Comparison of ENCODE assay signal across 8 cellular contexts in genomic region chr15:39783244-39783820, GRCh38. TPM values are rescaled to one million over a fixed set of nuclear protein-coding genes. Genes with fewer than 3 reads are reported as not detected.
DNase-seq lines count a peak whose midpoint lies in the region; ATAC-seq, FAIRE-seq and TF ChIP-seq lines count a peak whose summit lies in the region.

No MANE protein-coding gene starts in this region.

- CTCF ChIA-PET in K562 (lab: Yijun Ruan, JAX; ENCODE audit: low intra/inter-chr PET ratio): interaction anchor here (0.8 kb wide), 1 partner anchor 92 kb away, joined by 3 read pairs; no protein-coding TSS in a partner anchor

- no peaks in the 10 kb centered on the region for H4K20me1 ChIP-seq in K562 (replicated peaks; ENCODE audit: control insufficient read depth, insufficient read depth, low read length)

- POLR2A ChIA-PET in K562 (lab: Yijun Ruan, JAX): interaction anchor here (0.6 to 1.7 kb wide), 5 partner anchors 16 to 373 kb away, joined by 3 to 4 read pairs (median 3); no protein-coding TSS in a partner anchor

- intact Hi-C loops in K562 (cut with micrococcal nuclease) (no loop called here), lower leg skin (cut with DNase I; ENCODE audit: low total_unique reads) (no loop called here), posterior vena cava (cut with DNase I) (no loop called here)

- H3K27ac ChIP-seq in K562 (ENCODE audit: extremely low read depth, low read depth, low read length): peak overlapping the region; percentile 74
- peak overlapping the region; percentile 50 to 86 (median 78) for H3K27ac ChIP-seq in upper lobe of left lung

- TF ChIP-seq CTCF in K562 (IDR thresholded peaks at IDR 0.05 in 2 of 3, conservative IDR thresholded peaks at IDR 0.05 in 1 of 3; ENCODE audit: insufficient read depth in 2 of 3, low read depth in 1 of 3, low read length in 3 of 3): no peak
- no peak for TF ChIP-seq CTCF in lower leg skin (IDR thresholded peaks at IDR 0.05)
- no peak for TF ChIP-seq CTCF in upper lobe of left lung (IDR thresholded peaks at IDR 0.05)

- H3K4me3 Mint-ChIP-seq in activated naive CD4-positive, alpha-beta T cell treated with anti-CD3 and anti-CD28 coated beads, Interleukin-2, amount 50 U/mL, for 24 hours: peak overlapping the region; percentile 90

- no peak for FAIRE-seq in K562 (lab: Jason Lieb, UNC)

- H3K4me1 ChIP-seq in K562 (replicated peaks in 1 of 2; ENCODE audit: control insufficient read depth in 2 of 2, insufficient read depth in 2 of 2, low read length in 2 of 2) (peaks cover 0 to 8% of the 10 kb centered on the region in 2 experiments; a peak in 3 of 5 replicates), upper lobe of left lung (peaks cover 13 to 42% (median 23%) of the 10 kb centered on the region in 4 donors)

- TF ChIP-seq EP300 in K562 (IDR thresholded peaks at IDR 0.05; ENCODE audit: low read length) (no peak), upper lobe of left lung (IDR thresholded peaks at IDR 0.05) (no peak)

- in situ Hi-C loops in K562 (cut with MboI): loop anchor here (25.0 kb wide), 1 partner anchor 229 kb away; no protein-coding TSS in a partner anchor

- H3K36me3 Mint-ChIP-seq in activated naive CD4-positive, alpha-beta T cell treated with anti-CD3 and anti-CD28 coated beads, Interleukin-2, amount 50 U/mL, for 24 hours: no peaks in the 10 kb centered on the region

- no peaks in the 10 kb centered on the region for H3K27me3 ChIP-seq in K562 (ENCODE audit: control insufficient read depth in 2 of 2, insufficient read depth in 2 of 2, low read length in 2 of 2)
- H3K27me3 ChIP-seq in upper lobe of left lung: no peaks in the 10 kb centered on the region

- H3K9me3 Mint-ChIP-seq in activated naive CD4-positive, alpha-beta T cell treated with anti-CD3 and anti-CD28 coated beads, Interleukin-2, amount 50 U/mL, for 24 hours: no peaks in the 10 kb centered on the region

- WGBS in K562 (ENCODE audit: insufficient coverage, low coverage, missing lambda C conversion rate): under 1% methylated on average over 10 of the region's 10 CpGs
- WGBS in lower leg skin, 2 donors: 0 to 2% methylated on average over 10 of the region's 10 CpGs
- WGBS in upper lobe of left lung, 2 donors: 2 to 3% methylated on average over 10 of the region's 10 CpGs

- no peak for TF ChIP-seq POLR2A in K562 (conservative IDR thresholded peaks at IDR 0.05)
- TF ChIP-seq POLR2A in lower leg skin (IDR thresholded peaks at IDR 0.05): no peak
- TF ChIP-seq POLR2A in upper lobe of left lung (IDR thresholded peaks at IDR 0.05): no peak

- H3K36me3 ChIP-seq in K562 (ENCODE audit: control insufficient read depth, insufficient read depth, low read length) (no peaks in the 10 kb centered on the region), upper lobe of left lung (no peaks in the 10 kb centered on the region)

- peak overlapping the region; percentile 78 for H3K4me3 ChIP-seq in K562
- H3K4me3 ChIP-seq in lower leg skin (ENCODE audit: low read depth, poor library complexity, severe bottlenecking): peak overlapping the region; percentile 52
- peak overlapping the region; percentile 52 to 94 (median 75) for H3K4me3 ChIP-seq in upper lobe of left lung

- BruUV-seq in K562 (replicated peaks; lab: Mats Ljungman, UMichigan): TSS peak; percentile 82

- H3K9me1 ChIP-seq in K562 (ENCODE audit: control insufficient read depth, insufficient read depth, low read length): no peaks in the 10 kb centered on the region

- peak overlapping the region; percentile 79 for H3K27ac Mint-ChIP-seq in activated naive CD4-positive, alpha-beta T cell treated with anti-CD3 and anti-CD28 coated beads, Interleukin-2, amount 50 U/mL, for 24 hours

- H3K79me2 ChIP-seq in K562 (ENCODE audit: control insufficient read depth, insufficient read depth, low read length): peaks cover 13% of the 10 kb centered on the region

- H3K27me3 Mint-ChIP-seq in activated naive CD4-positive, alpha-beta T cell treated with anti-CD3 and anti-CD28 coated beads, Interleukin-2, amount 50 U/mL, for 24 hours: no peaks in the 10 kb centered on the region

- peak overlapping the region; percentile 84 to 87 for H3K9ac ChIP-seq in K562 (ENCODE audit: insufficient read depth in 1 of 2, low read depth in 2 of 2, low read length in 2 of 2)

- peak overlapping the region; percentile 97 for H3K4me2 ChIP-seq in K562 (ENCODE audit: insufficient read depth, low read length)

- no peak for DNase-seq in activated naive CD4-positive, alpha-beta T cell treated with Interleukin-2 at 50 U/mL for 16 hours
- DNase-seq in K562 (ENCODE audit: extremely low read depth in 1 of 4, low spot score in 3 of 4) (no peak), lower leg skin (ENCODE audit: low spot score in 2 of 2) (no peak), upper lobe of left lung (no peak), posterior vena cava (ENCODE audit: low spot score) (no peak), SKM-1 treated with dmso at 0.1 percent for 144 hours (lab: John Stamatoyannopoulos, UW; ENCODE audit: unreplicated experiment) (no peak)

- H2AFZ ChIP-seq in K562 (ENCODE audit: low read depth, low read length): peak overlapping the region; percentile 99

- no peak for ATAC-seq in K562
- no peak for ATAC-seq in upper lobe of left lung (ENCODE audit: low FRiP score in 2 of 2)
- no peak for ATAC-seq in GM19328 (IDR thresholded peaks at IDR 0.05; ENCODE audit: unreplicated experiment)

- no peaks in the 10 kb centered on the region; the same call in 1 of the 2 replicates for H3K9me3 ChIP-seq in K562 (replicated peaks; ENCODE audit: control insufficient read depth, insufficient read depth, low read depth, low read length)
- no peaks in the 10 kb centered on the region for H3K9me3 ChIP-seq in upper lobe of left lung

- TF ChIP-seq RAD21 in K562 (CRISPR knock-in tag; conservative IDR thresholded peaks at IDR 0.05 in 1 of 2, IDR thresholded peaks at IDR 0.05 in 1 of 2): no peak

- peaks cover 62% of the 10 kb centered on the region for H3K4me1 Mint-ChIP-seq in activated naive CD4-positive, alpha-beta T cell treated with anti-CD3 and anti-CD28 coated beads, Interleukin-2, amount 50 U/mL, for 24 hours

TF ChIP-seq in K562, 482 proteins besides CTCF, POLR2A, EP300 and RAD21:
- TF ChIP-seq SREBF1 (IDR thresholded peaks at IDR 0.05; ENCODE audit: borderline replicate concordance, low read depth, low read length): no peak
- 0 out of 2 replicates have a peak, but pooled peaks have one; percentile 1 for TF ChIP-seq MECOM (CRISPR knock-in tag; IDR thresholded peaks at IDR 0.05)
- peak; percentile 21 for TF ChIP-seq PRDM10 (IDR thresholded peaks at IDR 0.05; ENCODE audit: partially characterized antibody)
- 0 out of 2 replicates have a peak, but pooled peaks have one; percentile 20 for TF ChIP-seq NBN (IDR thresholded peaks at IDR 0.05; ENCODE audit: low read depth)
- TF ChIP-seq EP400 (IDR thresholded peaks at IDR 0.05): 0 out of 2 replicates have a peak, but pooled peaks have one; percentile 7
- TF ChIP-seq SMARCA5 (IDR thresholded peaks at IDR 0.05): 0 out of 2 replicates have a peak, but pooled peaks have one; percentile 11
- no peak for TF ChIP-seq KDM1A (IDR thresholded peaks at IDR 0.05)

RNA-seq across cellular contexts. Expression of gene FSIP1, which starts 0.7 kb away (rescaled TPM):
- 0.37 TPM in 1 of 2 replicates, not detected in the other for total RNA-seq in K562 (2011; cell fraction: chromatin; rRNA removed; ENCODE audit: low replicate concordance)
- total RNA-seq in K562 (2011; cell fraction: nucleolus; rRNA removed): not detected in 2 replicates
- 0.29 TPM in 1 of 2 replicates, not detected in the other for total RNA-seq in K562 (2011; cell fraction: nucleoplasm; rRNA removed)
- total RNA-seq in K562 (2014; rRNA removed) (0.08 and 0.23 TPM in 2 replicates), K562 (2014; rRNA removed; fragmentation: Illumina TruSeq; extraction: Trizol) (0.51 and 0.54 TPM in 2 replicates), K562 (2015; rRNA removed; fragmentation: Illumina TruSeq; extraction: Trizol) (0.34 and 0.43 TPM in 2 replicates), K562 (2021) (0.13 and 0.29 TPM in 2 replicates), lower leg skin (under 1 TPM in 1 of 4 donors, not detected in 3; 0.17 TPM), upper lobe of left lung (1 to 10 TPM in 1 of 6 donors, under 1 TPM in 3, not detected in 2; 0.26 to 3.2 (median 0.79) TPM), posterior vena cava (under 1 TPM; 0.69 to 1.00 TPM)
- polyA plus RNA-seq in K562 (2011; rRNA removed) (0.05 and 0.10 TPM in 2 replicates), K562 (2014; fragmentation: Illumina TruSeq; extraction: Trizol) (0.21 and 0.42 TPM in 2 replicates), K562 (2014; fragmentation: Nextera tagmentation; extraction: Ambion mirVana) (under 1 TPM; 0.07 to 0.20 TPM), K562 (2014; rRNA removed) (0.30 and 0.36 TPM in 2 replicates)
- polyA plus RNA-seq in K562 (2011; cell fraction: cytosol; rRNA removed): 0.01 and 0.03 TPM in 2 replicates
- polyA plus RNA-seq in K562 (2011; cell fraction: nucleus; rRNA removed): 0.22 TPM in 1 of 2 replicates, not detected in the other
- polyA plus RNA-seq in K562 (2012): 0.19 and 0.22 TPM in 2 replicates
- polyA minus RNA-seq in K562 (2011; rRNA and poly(A)+ RNA removed): not detected in 2 replicates
- not detected in 2 replicates for polyA minus RNA-seq in K562 (2011; cell fraction: cytosol; rRNA and poly(A)+ RNA removed)
- 0.13 TPM in 1 of 2 replicates, not detected in the other for polyA minus RNA-seq in K562 (2011; cell fraction: nucleus; rRNA and poly(A)+ RNA removed)
